8 cellular contexts compared by ENCODE assay signal in genomic region chr17:40433551-40434384, GRCh38. TPM values are rescaled to one million over a fixed set of nuclear protein-coding genes. Genes with fewer than 3 reads are reported as not detected.
A peak's percentile ranks its signal among the peaks of the same experiment; 100 is the strongest.
DNase-seq lines count a peak whose midpoint lies in the region; ATAC-seq and TF ChIP-seq lines count a peak whose summit lies in the region.

No MANE protein-coding gene starts in this region.

- no peaks in the 10 kb centered on the region for H3K9me3 Mint-ChIP-seq in CD8-positive, alpha-beta T cell
- no peaks in the 10 kb centered on the region for H3K9me3 Mint-ChIP-seq in HFFc6
- no peaks in the 10 kb centered on the region for H3K9me3 Mint-ChIP-seq in activated T-cell treated with anti-CD3 and anti-CD28 coated beads, Interleukin-2, amount 50 U/mL, for 72 hours

- H3K4me1 ChIP-seq in CD8-positive, alpha-beta T cell (ENCODE audit: insufficient read depth, low read length): no peaks in the 10 kb centered on the region

- DNase-seq in CD8-positive, alpha-beta T cell: no peak
- DNase-seq in HFFc6 (no peak), left colon (no peak), NCI-H1092 (lab: John Stamatoyannopoulos, UW) (no peak), GM19238 (ENCODE audit: insufficient read length, low spot score) (no peak), NCI-H2171 (lab: John Stamatoyannopoulos, UW) (no peak)
- peak; percentile 44 to 46 for DNase-seq in activated T-cell treated with anti-CD3 and anti-CD28 coated beads, Interleukin-2, amount 50 U/mL, for 72 hours
- no peak for DNase-seq in activated CD8-positive, alpha-beta memory T cell treated with anti-CD3 and anti-CD28 coated beads, Interleukin-2, amount 50 U/mL, for 4 hours

- intact Hi-C loops in CD8-positive, alpha-beta T cell (cut with DNase I, micrococcal nuclease): no loop called here
- intact Hi-C loops in left colon (cut with DNase I, micrococcal nuclease): loop anchor here in 1 of 2 donors (10.0 kb wide), 1 partner anchor 101 kb away; no protein-coding TSS in a partner anchor

- no peaks in the 10 kb centered on the region for H3K36me3 Mint-ChIP-seq in CD8-positive, alpha-beta T cell
- no peaks in the 10 kb centered on the region for H3K36me3 Mint-ChIP-seq in HFFc6 (ENCODE audit: low read depth)
- H3K36me3 Mint-ChIP-seq in activated T-cell treated with anti-CD3 and anti-CD28 coated beads, Interleukin-2, amount 50 U/mL, for 72 hours (ENCODE audit: insufficient read depth in 2 of 2): no peaks in the 10 kb centered on the region

- no peaks in the 10 kb centered on the region for H3K36me3 ChIP-seq in CD8-positive, alpha-beta T cell (ENCODE audit: insufficient read depth, low read length)

- POLR2A ChIA-PET in CD8-positive, alpha-beta T cell (lab: Charles Lee): no interaction called here

- H3K4me1 Mint-ChIP-seq in CD8-positive, alpha-beta T cell (ENCODE audit: low read depth): peaks cover 2% of the 10 kb centered on the region
- H3K4me1 Mint-ChIP-seq in HFFc6 (ENCODE audit: low read depth): peaks cover 23% of the 10 kb centered on the region
- peaks cover 37% of the 10 kb centered on the region for H3K4me1 Mint-ChIP-seq in activated T-cell treated with anti-CD3 and anti-CD28 coated beads, Interleukin-2, amount 50 U/mL, for 72 hours (ENCODE audit: low read depth)

- CTCF ChIA-PET in CD8-positive, alpha-beta T cell (lab: Charles Lee): interaction anchor here (1.0 to 2.5 kb wide), 3 partner anchors 17 to 100 kb away, joined by 3 to 7 read pairs (median 3); no protein-coding TSS in a partner anchor

- no peak overlapping the region for H3K27ac Mint-ChIP-seq in CD8-positive, alpha-beta T cell
- no peak overlapping the region for H3K27ac Mint-ChIP-seq in HFFc6
- no peak overlapping the region for H3K27ac Mint-ChIP-seq in activated T-cell treated with anti-CD3 and anti-CD28 coated beads, Interleukin-2, amount 50 U/mL, for 72 hours

- H3K27ac ChIP-seq in CD8-positive, alpha-beta T cell (ENCODE audit: low read depth, low read length): no peak overlapping the region

- ATAC-seq in CD8-positive, alpha-beta T cell: no peak
- peak; percentile 43 to 57 for ATAC-seq in activated T-cell treated with anti-CD3 and anti-CD28 coated beads, Interleukin-2, amount 50 U/mL, for 72 hours (replicated peaks in 1 of 2)
- ATAC-seq in left colon: peak; percentile 67

- H3K4me3 Mint-ChIP-seq in CD8-positive, alpha-beta T cell: no peak overlapping the region
- H3K4me3 Mint-ChIP-seq in HFFc6: no peak overlapping the region
- H3K4me3 Mint-ChIP-seq in activated T-cell treated with anti-CD3 and anti-CD28 coated beads, Interleukin-2, amount 50 U/mL, for 72 hours: no peak overlapping the region

- TF ChIP-seq CTCF in CD8-positive, alpha-beta T cell (IDR thresholded peaks at IDR 0.05): peak; percentile 36
- TF ChIP-seq CTCF in HFFc6 (IDR thresholded peaks at IDR 0.05): peak; percentile 67

- H3K4me3 ChIP-seq in CD8-positive, alpha-beta T cell (ENCODE audit: low read depth, low read length): no peak overlapping the region

- H3K27me3 Mint-ChIP-seq in CD8-positive, alpha-beta T cell (ENCODE audit: low read depth): no peaks in the 10 kb centered on the region
- no peaks in the 10 kb centered on the region; the same call in 1 of the 2 replicates for H3K27me3 Mint-ChIP-seq in HFFc6 (ENCODE audit: insufficient read depth)
- H3K27me3 Mint-ChIP-seq in activated T-cell treated with anti-CD3 and anti-CD28 coated beads, Interleukin-2, amount 50 U/mL, for 72 hours (ENCODE audit: low read depth): no peaks in the 10 kb centered on the region

- H3K9me3 ChIP-seq in CD8-positive, alpha-beta T cell (ENCODE audit: low read length): no peaks in the 10 kb centered on the region

- no peaks in the 10 kb centered on the region for H3K27me3 ChIP-seq in CD8-positive, alpha-beta T cell (ENCODE audit: insufficient read depth, low read length)

RNA-seq across cellular contexts. Expression of gene IGFBP4, which starts 9.5 kb away (rescaled TPM):
- 1 to 10 TPM; 5.1 to 5.2 TPM for total RNA-seq in CD8-positive, alpha-beta T cell
- 100 to 1,000 TPM; 575 to 816 (median 659) TPM for total RNA-seq in HFFc6 (2021; fragmentation: NEBNext Ultra II Directional; extraction: Animal tissue kit (Norgen Biotek cat#: 25700))
- 10 to 100 TPM; 47.1 to 58.4 TPM for total RNA-seq in activated T-cell treated with anti-CD3 and anti-CD28 coated beads, Interleukin-2, amount 50 U/mL, for 72 hours
- total RNA-seq in left colon: 100 to 1,000 TPM; 148 to 209 TPM

RNA-seq across cellular contexts. Expression of gene TOP2A, which starts 16.1 kb away (rescaled TPM):
- total RNA-seq in CD8-positive, alpha-beta T cell: 1 to 10 TPM; 2.9 TPM
- 100 to 1,000 TPM in 5 of 6 experiments, 10 to 100 TPM in 1; 73.2 to 170 (median 150) TPM for total RNA-seq in HFFc6 (2021; fragmentation: NEBNext Ultra II Directional; extraction: Animal tissue kit (Norgen Biotek cat#: 25700))
- 100 to 1,000 TPM; 324 to 425 TPM for total RNA-seq in activated T-cell treated with anti-CD3 and anti-CD28 coated beads, Interleukin-2, amount 50 U/mL, for 72 hours
- total RNA-seq in left colon: 10 to 100 TPM; 10.9 to 30.3 TPM

Comparison
In these comparisons a context has a peak if more than half of its experiments do, and no peak if none do; other contexts are left out.
1. DNase-seq: peak in activated T-cell treated with anti-CD3 and anti-CD28 coated beads, Interleukin-2, amount 50 U/mL, for 72 hours (2 of 2); none in CD8-positive, alpha-beta T cell (0 of 7), HFFc6 (single experiment), left colon (0 of 2), NCI-H1092 (single experiment), GM19238 (single experiment), NCI-H2171 (single experiment) and activated CD8-positive, alpha-beta memory T cell treated with anti-CD3 and anti-CD28 coated beads, Interleukin-2, amount 50 U/mL, for 4 hours (single experiment).
2. RNA of gene IGFBP4, which starts 9.5 kb away (total RNA-seq): 575 to 816 TPM in HFFc6, 148 to 209 TPM in left colon and 47.1 to 58.4 TPM in activated T-cell treated with anti-CD3 and anti-CD28 coated beads, Interleukin-2, amount 50 U/mL, for 72 hours; 5.1 to 5.2 TPM in CD8-positive, alpha-beta T cell; every median in the first group is over 4 times any median in the second.